16 cellular contexts compared by ENCODE assay signal in the genomic region with DNA sequence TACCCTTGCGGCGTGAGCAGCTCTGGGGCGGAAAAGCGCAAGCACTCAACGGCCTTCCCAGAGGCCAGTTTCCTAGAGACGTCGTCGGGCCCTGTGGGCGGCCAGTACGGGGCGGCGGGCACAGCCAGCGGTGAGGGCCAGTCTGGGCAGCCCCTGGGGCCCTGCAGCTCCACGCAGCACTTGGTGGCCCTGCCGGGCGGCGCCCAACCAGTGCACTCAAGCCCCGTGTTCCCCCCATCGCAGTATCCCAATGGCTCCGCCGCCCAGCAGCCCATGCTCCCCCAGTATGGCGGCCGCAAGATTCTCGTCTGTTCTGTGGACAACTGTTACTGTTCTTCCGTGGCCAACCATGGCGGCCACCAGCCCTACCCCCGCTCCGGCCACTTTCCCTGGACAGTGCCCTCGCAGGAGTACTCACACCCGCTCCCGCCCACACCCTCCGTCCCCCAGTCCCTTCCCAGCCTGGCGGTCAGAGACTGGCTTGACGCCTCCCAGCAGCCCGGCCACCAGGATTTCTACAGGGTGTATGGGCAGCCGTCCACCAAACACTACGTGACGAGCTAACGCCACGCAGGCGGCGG. TPM values are rescaled to one million over a fixed set of nuclear protein-coding genes. Genes with fewer than 3 reads are reported as not detected.
DNase-seq lines count a peak whose midpoint lies in the region; ATAC-seq and TF ChIP-seq lines count a peak whose summit lies in the region.
"Had no signal": no experiment of that assay in that cellular context is flagged by ENCODE, and none has a peak within 500 bp of the region (broad histone marks: within the 10 kb centered on the region; RNA-seq: fewer than 3 reads in every experiment).

No MANE protein-coding gene starts in this region.

- H3K27me3 ChIP-seq in left lung, result no peaks in the 10 kb centered on the region
- H3K27me3 ChIP-seq in gastrocnemius medialis, result no peaks in the 10 kb centered on the region
- H3K27me3 ChIP-seq in MG63, result no peaks in the 10 kb centered on the region

- H3K36me3 ChIP-seq in left lung (peaks cover 0 to 59% of the 10 kb centered on the region in 2 donors), gastrocnemius medialis (peaks cover 0 to 43% of the 10 kb centered on the region in 2 donors), MG63 (peaks cover 22% of the 10 kb centered on the region)

- no peak for ATAC-seq in left lung
- no peak for ATAC-seq in gastrocnemius medialis
- ATAC-seq: stimulated activated memory B cell treated with anti-CD40 and anti-IgM and Interleukin-4, amounts not matched to agents 10 μg/mL and 1 μg/mL and 100 μg/mL, for 72 hours had no signal

- no peak for TF ChIP-seq POLR2A in gastrocnemius medialis (IDR thresholded peaks at IDR 0.05)

- H3K9me3 ChIP-seq in left lung, result no peaks in the 10 kb centered on the region
- no peaks in the 10 kb centered on the region for H3K9me3 ChIP-seq in gastrocnemius medialis
- H3K9me3 ChIP-seq in MG63, result no peaks in the 10 kb centered on the region

- in situ Hi-C loops in gastrocnemius medialis (cut with MboI; ENCODE audit: low sequenced_read_pairs in 4 of 4), result no loop called here

- H3K4me1 ChIP-seq in left lung, result peaks cover 42 to 97% of the 10 kb centered on the region in 2 donors
- peaks cover 17 to 26% of the 10 kb centered on the region in 2 donors for H3K4me1 ChIP-seq in gastrocnemius medialis

- DNase-seq in left lung, result peak in 1 of 2 donors; percentile 79
- DNase-seq in gastrocnemius medialis, result no peak
- DNase-seq in NCI-H1436 treated with DMSO at 0.1 percent for 48 hours (lab: John Stamatoyannopoulos, UW), result no peak
- no peak for DNase-seq in MG63
- DNase-seq in NCI-H2081 treated with DMSO at 0.1 percent for 48 hours (lab: John Stamatoyannopoulos, UW), result no peak
- no peak for DNase-seq in NCI-H1048 (lab: John Stamatoyannopoulos, UW)
- DNase-seq: activated naive CD4-positive, alpha-beta T cell treated with anti-CD3 and anti-CD28 coated beads for 36 hours; DMS 273 treated with DMSO at 0.1 percent for 48 hours; effector memory CD4-positive, alpha-beta T cell; foreskin fibroblast; mesendoderm; NCI-H82; SW 1271 had no signal

- peak overlapping the region; percentile 83 for H3K27ac ChIP-seq in C4-2B
- peak overlapping the region; percentile 88 for H3K27ac ChIP-seq in VCaP
- peak overlapping the region; percentile 74 to 98 for H3K27ac ChIP-seq in left lung
- peak overlapping the region; percentile 55 to 72 (median 60) for H3K27ac ChIP-seq in gastrocnemius medialis

- intact Hi-C loops in left lung (cut with DNase I) (no loop called here), gastrocnemius medialis (cut with DNase I; ENCODE audit: low total_unique reads) (no loop called here)

- no peak for TF ChIP-seq CTCF in C4-2B (conservative IDR thresholded peaks at IDR 0.05)
- no peak for TF ChIP-seq CTCF in VCaP (conservative IDR thresholded peaks at IDR 0.05)
- TF ChIP-seq CTCF in left lung (IDR thresholded peaks at IDR 0.05), result no peak
- no peak for TF ChIP-seq CTCF in gastrocnemius medialis (IDR thresholded peaks at IDR 0.05 in 4 of 5, conservative IDR thresholded peaks at IDR 0.05 in 1 of 5)

- H3K4me3 ChIP-seq in left lung (no peak overlapping the region), gastrocnemius medialis (no peak overlapping the region), MG63 (no peak overlapping the region)

RNA-seq across cellular contexts. Expression of a gene that starts 12.6 kb away (rescaled TPM):
- total RNA-seq in left lung (100 to 1,000 TPM; 123 to 180 TPM), gastrocnemius medialis (100 to 1,000 TPM; 113 to 222 (median 138) TPM)
- 27.8 and 40.9 TPM in 2 replicates for total RNA-seq in MG63 (2014; rRNA removed; shearing (Covaris generic); ENCODE audit: low replicate concordance)

RNA-seq across cellular contexts. Expression of a gene that starts 57.3 kb away (rescaled TPM):
- total RNA-seq in left lung, result 10 to 100 TPM; 10.3 to 11.0 TPM
- total RNA-seq in gastrocnemius medialis, result 1 to 10 TPM; 1.0 to 2.4 (median 1.5) TPM
- total RNA-seq in MG63 (2014; rRNA removed; shearing (Covaris generic); ENCODE audit: low replicate concordance), result 2.3 and 6.6 TPM in 2 replicates

RNA-seq across cellular contexts. Expression of a gene that starts 57.6 kb away (rescaled TPM):
- total RNA-seq in left lung (10 to 100 TPM; 17.1 to 21.0 TPM), gastrocnemius medialis (1 to 10 TPM in 1 of 4 donors, under 1 TPM in 3; 0.20 to 5.0 (median 0.76) TPM)
- total RNA-seq in MG63 (2014; rRNA removed; shearing (Covaris generic); ENCODE audit: low replicate concordance), result 0.96 and 6.7 TPM in 2 replicates
